ENCODE assay signal across 6 cellular contexts in genomic region chr22:21551361-21551760, GRCh38. TPM values are rescaled to one million over a fixed set of nuclear protein-coding genes. Genes with fewer than 3 reads are reported as not detected.
DNase-seq lines count a peak whose midpoint lies in the region; TF ChIP-seq lines count a peak whose summit lies in the region.
"Not testable (repeated sequence)": the region's sequence is repeated elsewhere in the genome, so short reads cannot be mapped to it uniquely, and the experiment has no call there.
"Had no signal": no experiment of that assay in that cellular context is flagged by ENCODE, and none has a peak within 500 bp of the region (broad histone marks: within the 10 kb centered on the region; RNA-seq: fewer than 3 reads in every experiment).

RIMBP3C (minus strand) TSS chr22:21551461; CDS start chr22:21550976, 485 bp downstream.

- TF ChIP-seq CTCF in testis (IDR thresholded peaks at IDR 0.05) = not testable (repeated sequence)

- H4K20me1 ChIP-seq in BLaER1 = not testable (repeated sequence)

- H3K4me1 ChIP-seq in BLaER1, testis: not testable (repeated sequence)

- TF ChIP-seq POLR2A in testis (IDR thresholded peaks at IDR 0.05) = not testable (repeated sequence)

- H3K9me3 ChIP-seq in BLaER1, testis: not testable (repeated sequence)

- H3K27me3 ChIP-seq in BLaER1, testis: not testable (repeated sequence)

- not testable (repeated sequence) for H3K27ac ChIP-seq in BLaER1, testis

- not testable (repeated sequence) for DNase-seq in testis

- WGBS in testis, 2 donors = no CpG with 5 or more reads among the region's 4 CpGs

- H3K4me3 ChIP-seq in BLaER1, testis: not testable (repeated sequence)

- H3K36me3 ChIP-seq in BLaER1; testis (ENCODE audit: low read depth, missing control alignments): not testable (repeated sequence)

- H3K9ac ChIP-seq in BLaER1 = not testable (repeated sequence)

- peak within 1 kb of the TSS; percentile 34; the same call in 1 of the 2 replicates for H3K4me2 ChIP-seq in BLaER1

- intact Hi-C loops in testis (cut with DNase I; ENCODE audit: low total_unique reads) = not testable (repeated sequence)

RNA-seq across cellular contexts. Expression of gene RIMBP3C, which starts in this region (rescaled TPM):
- total RNA-seq in testis = 10 to 100 TPM; 17.5 to 20.8 TPM
- 14.4 TPM for polyA plus RNA-seq in testis (ENCODE audit: insufficient read depth, low read depth, low replicate concordance)
- total RNA-seq: Calu3; CD8-positive, alpha-beta T cell; Daoy had no signal
- polyA plus RNA-seq: AG04450 had no signal
